1 cellular context compared by ENCODE assay signal in the genomic region with DNA sequence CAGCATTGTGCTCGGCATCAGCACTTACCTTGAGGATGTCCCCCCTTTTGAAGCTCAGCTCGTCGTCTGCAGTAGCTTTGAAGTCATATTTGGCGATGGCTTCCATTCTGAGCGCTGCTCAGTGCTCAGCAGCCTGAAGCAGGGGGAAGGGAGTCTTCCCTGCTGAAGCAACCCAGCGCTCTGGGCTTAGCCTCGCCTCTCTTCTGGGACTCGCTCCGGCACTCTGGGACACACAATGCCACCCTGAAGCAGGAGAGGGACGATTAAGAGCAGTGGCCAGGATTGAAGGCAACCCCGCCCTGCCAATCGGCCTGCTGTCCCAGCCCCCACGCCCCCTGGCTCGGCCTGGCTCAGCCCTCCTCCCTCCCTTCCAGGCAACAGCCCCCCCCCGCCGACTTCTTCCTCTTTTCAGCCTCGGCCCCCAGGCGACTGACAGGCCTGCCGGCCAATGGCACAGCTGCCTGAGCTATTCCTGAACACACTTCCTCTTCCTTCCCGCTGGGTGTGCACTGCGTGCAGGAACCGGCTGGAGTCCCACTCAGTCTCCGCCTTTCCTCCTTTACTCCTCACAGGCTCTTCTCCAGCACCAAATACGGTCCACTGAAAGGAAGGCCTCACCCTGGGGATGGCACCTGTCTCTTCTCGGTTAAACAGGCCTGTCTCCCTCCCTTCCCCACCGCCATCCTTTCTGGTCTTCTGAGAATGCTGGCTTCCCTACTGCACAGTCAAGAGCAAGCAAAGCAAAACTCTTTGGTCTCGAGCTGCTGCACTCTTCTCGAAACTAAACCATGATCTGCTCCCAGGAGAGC.
A peak's percentile ranks its signal among the peaks of the same experiment; 100 is the strongest.
TF ChIP-seq lines count a peak whose summit lies in the region.

No MANE protein-coding gene starts in this region.

TF ChIP-seq in HepG2, 621 proteins besides CTCF, POLR2A, EP300 and RAD21 (continued from another document and continues in another):
- TF ChIP-seq, protein P1, sequence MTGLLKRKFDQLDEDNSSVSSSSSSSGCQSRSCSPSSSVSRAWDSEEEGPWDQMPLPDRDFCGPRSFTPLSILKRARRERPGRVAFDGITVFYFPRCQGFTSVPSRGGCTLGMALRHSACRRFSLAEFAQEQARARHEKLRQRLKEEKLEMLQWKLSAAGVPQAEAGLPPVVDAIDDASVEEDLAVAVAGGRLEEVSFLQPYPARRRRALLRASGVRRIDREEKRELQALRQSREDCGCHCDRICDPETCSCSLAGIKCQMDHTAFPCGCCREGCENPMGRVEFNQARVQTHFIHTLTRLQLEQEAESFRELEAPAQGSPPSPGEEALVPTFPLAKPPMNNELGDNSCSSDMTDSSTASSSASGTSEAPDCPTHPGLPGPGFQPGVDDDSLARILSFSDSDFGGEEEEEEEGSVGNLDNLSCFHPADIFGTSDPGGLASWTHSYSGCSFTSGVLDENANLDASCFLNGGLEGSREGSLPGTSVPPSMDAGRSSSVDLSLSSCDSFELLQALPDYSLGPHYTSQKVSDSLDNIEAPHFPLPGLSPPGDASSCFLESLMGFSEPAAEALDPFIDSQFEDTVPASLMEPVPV (CRISPR knock-in tag; IDR thresholded peaks at IDR 0.05): no peak
- TF ChIP-seq TCF7L2 (IDR thresholded peaks at IDR 0.05; ENCODE audit: low read depth, low read length) (no peak), RBM39 (IDR thresholded peaks at IDR 0.05; ENCODE audit: low read depth, low read length, poor library complexity, severe bottlenecking) (no peak), CBFB (CRISPR knock-in tag; IDR thresholded peaks at IDR 0.05) (peak; percentile 53), ZNF615 (CRISPR knock-in tag; IDR thresholded peaks at IDR 0.05; ENCODE audit: borderline replicate concordance) (peak; percentile 84; the same call in 1 of the 2 replicates), RFX3 (CRISPR knock-in tag; IDR thresholded peaks at IDR 0.05) (no peak), KLF15 (CRISPR knock-in tag; IDR thresholded peaks at IDR 0.05; ENCODE audit: borderline replicate concordance) (no peak), HDAC1 (CRISPR knock-in tag; IDR thresholded peaks at IDR 0.05) (peak; percentile 90), ZNF350 (CRISPR knock-in tag; IDR thresholded peaks at IDR 0.05; ENCODE audit: borderline replicate concordance, low read depth) (peak; percentile 76; the same call in 1 of the 2 replicates), KDM6A (CRISPR knock-in tag; IDR thresholded peaks at IDR 0.05; ENCODE audit: low read depth) (no peak), ZNF510 (CRISPR knock-in tag; IDR thresholded peaks at IDR 0.05; ENCODE audit: low read depth) (no peak), RBFOX2 (IDR thresholded peaks at IDR 0.05; ENCODE audit: low read depth, low read length) (0 out of 2 replicates have a peak, but pooled peaks have one; percentile 48), IKZF4 (CRISPR knock-in tag; IDR thresholded peaks at IDR 0.05; ENCODE audit: borderline replicate concordance, low read depth, not compliant biosample characterization) (peak; percentile 59), ASH2L (IDR thresholded peaks at IDR 0.05; ENCODE audit: insufficient read length, low read depth, low read length) (peak; percentile 93), SP1 (IDR thresholded peaks at IDR 0.05) (no peak), SP1 (CRISPR knock-in tag; IDR thresholded peaks at IDR 0.05) (peak; percentile 61; the same call in 1 of the 2 replicates), SETDB1 (CRISPR knock-in tag; IDR thresholded peaks at IDR 0.05; ENCODE audit: borderline replicate concordance) (no peak; the same call in 1 of the 2 replicates), SATB2 (CRISPR knock-in tag; IDR thresholded peaks at IDR 0.05) (no peak), STAG1 (CRISPR knock-in tag; IDR thresholded peaks at IDR 0.05) (peak; percentile 8; the same call in 1 of the 2 replicates), ZNF543 (CRISPR knock-in tag; IDR thresholded peaks at IDR 0.05) (no peak)
- TF ChIP-seq, protein P2, sequence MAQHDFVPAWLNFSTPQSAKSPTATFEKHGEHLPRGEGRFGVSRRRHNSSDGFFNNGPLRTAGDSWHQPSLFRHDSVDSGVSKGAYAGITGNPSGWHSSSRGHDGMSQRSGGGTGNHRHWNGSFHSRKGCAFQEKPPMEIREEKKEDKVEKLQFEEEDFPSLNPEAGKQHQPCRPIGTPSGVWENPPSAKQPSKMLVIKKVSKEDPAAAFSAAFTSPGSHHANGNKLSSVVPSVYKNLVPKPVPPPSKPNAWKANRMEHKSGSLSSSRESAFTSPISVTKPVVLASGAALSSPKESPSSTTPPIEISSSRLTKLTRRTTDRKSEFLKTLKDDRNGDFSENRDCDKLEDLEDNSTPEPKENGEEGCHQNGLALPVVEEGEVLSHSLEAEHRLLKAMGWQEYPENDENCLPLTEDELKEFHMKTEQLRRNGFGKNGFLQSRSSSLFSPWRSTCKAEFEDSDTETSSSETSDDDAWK (CRISPR knock-in tag; IDR thresholded peaks at IDR 0.05): no peak
- TF ChIP-seq, protein P3, sequence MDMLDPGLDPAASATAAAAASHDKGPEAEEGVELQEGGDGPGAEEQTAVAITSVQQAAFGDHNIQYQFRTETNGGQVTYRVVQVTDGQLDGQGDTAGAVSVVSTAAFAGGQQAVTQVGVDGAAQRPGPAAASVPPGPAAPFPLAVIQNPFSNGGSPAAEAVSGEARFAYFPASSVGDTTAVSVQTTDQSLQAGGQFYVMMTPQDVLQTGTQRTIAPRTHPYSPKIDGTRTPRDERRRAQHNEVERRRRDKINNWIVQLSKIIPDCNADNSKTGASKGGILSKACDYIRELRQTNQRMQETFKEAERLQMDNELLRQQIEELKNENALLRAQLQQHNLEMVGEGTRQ (IDR thresholded peaks at IDR 0.05; ENCODE audit: low read depth, low read length): 0 out of 2 replicates have a peak, but pooled peaks have one; percentile 9
- TF ChIP-seq, protein P3 (CRISPR knock-in tag; IDR thresholded peaks at IDR 0.05; ENCODE audit: borderline replicate concordance): no peak
- TF ChIP-seq, protein P4, sequence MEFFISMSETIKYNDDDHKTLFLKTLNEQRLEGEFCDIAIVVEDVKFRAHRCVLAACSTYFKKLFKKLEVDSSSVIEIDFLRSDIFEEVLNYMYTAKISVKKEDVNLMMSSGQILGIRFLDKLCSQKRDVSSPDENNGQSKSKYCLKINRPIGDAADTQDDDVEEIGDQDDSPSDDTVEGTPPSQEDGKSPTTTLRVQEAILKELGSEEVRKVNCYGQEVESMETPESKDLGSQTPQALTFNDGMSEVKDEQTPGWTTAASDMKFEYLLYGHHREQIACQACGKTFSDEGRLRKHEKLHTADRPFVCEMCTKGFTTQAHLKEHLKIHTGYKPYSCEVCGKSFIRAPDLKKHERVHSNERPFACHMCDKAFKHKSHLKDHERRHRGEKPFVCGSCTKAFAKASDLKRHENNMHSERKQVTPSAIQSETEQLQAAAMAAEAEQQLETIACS (CRISPR knock-in tag; IDR thresholded peaks at IDR 0.05): no peak
- TF ChIP-seq, protein P5, sequence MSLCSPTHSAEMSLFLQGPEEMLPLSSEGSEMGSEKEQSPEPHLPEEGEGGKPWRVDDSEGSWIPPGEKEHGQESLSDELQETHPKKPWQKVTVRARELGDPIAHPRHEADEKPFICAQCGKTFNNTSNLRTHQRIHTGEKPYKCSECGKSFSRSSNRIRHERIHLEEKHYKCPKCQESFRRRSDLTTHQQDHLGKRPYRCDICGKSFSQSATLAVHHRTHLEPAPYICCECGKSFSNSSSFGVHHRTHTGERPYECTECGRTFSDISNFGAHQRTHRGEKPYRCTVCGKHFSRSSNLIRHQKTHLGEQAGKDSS (CRISPR knock-in tag; IDR thresholded peaks at IDR 0.05; ENCODE audit: borderline replicate concordance, low read depth): peak; percentile 78; the same call in 1 of the 2 replicates
- TF ChIP-seq, protein P6, sequence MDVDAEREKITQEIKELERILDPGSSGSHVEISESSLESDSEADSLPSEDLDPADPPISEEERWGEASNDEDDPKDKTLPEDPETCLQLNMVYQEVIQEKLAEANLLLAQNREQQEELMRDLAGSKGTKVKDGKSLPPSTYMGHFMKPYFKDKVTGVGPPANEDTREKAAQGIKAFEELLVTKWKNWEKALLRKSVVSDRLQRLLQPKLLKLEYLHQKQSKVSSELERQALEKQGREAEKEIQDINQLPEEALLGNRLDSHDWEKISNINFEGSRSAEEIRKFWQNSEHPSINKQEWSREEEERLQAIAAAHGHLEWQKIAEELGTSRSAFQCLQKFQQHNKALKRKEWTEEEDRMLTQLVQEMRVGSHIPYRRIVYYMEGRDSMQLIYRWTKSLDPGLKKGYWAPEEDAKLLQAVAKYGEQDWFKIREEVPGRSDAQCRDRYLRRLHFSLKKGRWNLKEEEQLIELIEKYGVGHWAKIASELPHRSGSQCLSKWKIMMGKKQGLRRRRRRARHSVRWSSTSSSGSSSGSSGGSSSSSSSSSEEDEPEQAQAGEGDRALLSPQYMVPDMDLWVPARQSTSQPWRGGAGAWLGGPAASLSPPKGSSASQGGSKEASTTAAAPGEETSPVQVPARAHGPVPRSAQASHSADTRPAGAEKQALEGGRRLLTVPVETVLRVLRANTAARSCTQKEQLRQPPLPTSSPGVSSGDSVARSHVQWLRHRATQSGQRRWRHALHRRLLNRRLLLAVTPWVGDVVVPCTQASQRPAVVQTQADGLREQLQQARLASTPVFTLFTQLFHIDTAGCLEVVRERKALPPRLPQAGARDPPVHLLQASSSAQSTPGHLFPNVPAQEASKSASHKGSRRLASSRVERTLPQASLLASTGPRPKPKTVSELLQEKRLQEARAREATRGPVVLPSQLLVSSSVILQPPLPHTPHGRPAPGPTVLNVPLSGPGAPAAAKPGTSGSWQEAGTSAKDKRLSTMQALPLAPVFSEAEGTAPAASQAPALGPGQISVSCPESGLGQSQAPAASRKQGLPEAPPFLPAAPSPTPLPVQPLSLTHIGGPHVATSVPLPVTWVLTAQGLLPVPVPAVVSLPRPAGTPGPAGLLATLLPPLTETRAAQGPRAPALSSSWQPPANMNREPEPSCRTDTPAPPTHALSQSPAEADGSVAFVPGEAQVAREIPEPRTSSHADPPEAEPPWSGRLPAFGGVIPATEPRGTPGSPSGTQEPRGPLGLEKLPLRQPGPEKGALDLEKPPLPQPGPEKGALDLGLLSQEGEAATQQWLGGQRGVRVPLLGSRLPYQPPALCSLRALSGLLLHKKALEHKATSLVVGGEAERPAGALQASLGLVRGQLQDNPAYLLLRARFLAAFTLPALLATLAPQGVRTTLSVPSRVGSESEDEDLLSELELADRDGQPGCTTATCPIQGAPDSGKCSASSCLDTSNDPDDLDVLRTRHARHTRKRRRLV (CRISPR knock-in tag; IDR thresholded peaks at IDR 0.05): no peak
- TF ChIP-seq, protein P7, sequence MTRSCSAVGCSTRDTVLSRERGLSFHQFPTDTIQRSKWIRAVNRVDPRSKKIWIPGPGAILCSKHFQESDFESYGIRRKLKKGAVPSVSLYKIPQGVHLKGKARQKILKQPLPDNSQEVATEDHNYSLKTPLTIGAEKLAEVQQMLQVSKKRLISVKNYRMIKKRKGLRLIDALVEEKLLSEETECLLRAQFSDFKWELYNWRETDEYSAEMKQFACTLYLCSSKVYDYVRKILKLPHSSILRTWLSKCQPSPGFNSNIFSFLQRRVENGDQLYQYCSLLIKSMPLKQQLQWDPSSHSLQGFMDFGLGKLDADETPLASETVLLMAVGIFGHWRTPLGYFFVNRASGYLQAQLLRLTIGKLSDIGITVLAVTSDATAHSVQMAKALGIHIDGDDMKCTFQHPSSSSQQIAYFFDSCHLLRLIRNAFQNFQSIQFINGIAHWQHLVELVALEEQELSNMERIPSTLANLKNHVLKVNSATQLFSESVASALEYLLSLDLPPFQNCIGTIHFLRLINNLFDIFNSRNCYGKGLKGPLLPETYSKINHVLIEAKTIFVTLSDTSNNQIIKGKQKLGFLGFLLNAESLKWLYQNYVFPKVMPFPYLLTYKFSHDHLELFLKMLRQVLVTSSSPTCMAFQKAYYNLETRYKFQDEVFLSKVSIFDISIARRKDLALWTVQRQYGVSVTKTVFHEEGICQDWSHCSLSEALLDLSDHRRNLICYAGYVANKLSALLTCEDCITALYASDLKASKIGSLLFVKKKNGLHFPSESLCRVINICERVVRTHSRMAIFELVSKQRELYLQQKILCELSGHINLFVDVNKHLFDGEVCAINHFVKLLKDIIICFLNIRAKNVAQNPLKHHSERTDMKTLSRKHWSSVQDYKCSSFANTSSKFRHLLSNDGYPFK (CRISPR knock-in tag; IDR thresholded peaks at IDR 0.05; ENCODE audit: borderline replicate concordance): peak; percentile 82; the same call in 1 of the 2 replicates
- TF ChIP-seq, protein P8, sequence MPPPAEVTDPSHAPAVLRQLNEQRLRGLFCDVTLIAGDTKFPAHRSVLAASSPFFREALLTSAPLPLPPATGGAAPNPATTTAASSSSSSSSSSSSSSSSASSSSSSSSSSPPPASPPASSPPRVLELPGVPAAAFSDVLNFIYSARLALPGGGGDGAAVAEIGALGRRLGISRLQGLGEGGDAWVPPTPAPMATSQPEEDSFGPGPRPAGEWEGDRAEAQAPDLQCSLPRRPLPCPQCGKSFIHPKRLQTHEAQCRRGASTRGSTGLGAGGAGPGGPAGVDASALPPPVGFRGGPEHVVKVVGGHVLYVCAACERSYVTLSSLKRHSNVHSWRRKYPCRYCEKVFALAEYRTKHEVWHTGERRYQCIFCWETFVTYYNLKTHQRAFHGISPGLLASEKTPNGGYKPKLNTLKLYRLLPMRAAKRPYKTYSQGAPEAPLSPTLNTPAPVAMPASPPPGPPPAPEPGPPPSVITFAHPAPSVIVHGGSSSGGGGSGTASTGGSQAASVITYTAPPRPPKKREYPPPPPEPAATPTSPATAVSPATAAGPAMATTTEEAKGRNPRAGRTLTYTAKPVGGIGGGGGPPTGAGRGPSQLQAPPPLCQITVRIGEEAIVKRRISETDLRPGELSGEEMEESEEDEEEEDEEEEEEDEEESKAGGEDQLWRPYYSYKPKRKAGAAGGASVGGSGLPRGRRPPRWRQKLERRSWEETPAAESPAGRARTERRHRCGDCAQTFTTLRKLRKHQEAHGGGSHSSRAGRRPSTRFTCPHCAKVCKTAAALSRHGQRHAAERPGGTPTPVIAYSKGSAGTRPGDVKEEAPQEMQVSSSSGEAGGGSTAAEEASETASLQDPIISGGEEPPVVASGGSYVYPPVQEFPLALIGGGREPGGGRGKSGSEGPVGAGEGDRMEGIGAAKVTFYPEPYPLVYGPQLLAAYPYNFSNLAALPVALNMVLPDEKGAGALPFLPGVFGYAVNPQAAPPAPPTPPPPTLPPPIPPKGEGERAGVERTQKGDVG (CRISPR knock-in tag; IDR thresholded peaks at IDR 0.05; ENCODE audit: borderline replicate concordance): no peak; the same call in 1 of the 2 replicates
- TF ChIP-seq, protein P9, sequence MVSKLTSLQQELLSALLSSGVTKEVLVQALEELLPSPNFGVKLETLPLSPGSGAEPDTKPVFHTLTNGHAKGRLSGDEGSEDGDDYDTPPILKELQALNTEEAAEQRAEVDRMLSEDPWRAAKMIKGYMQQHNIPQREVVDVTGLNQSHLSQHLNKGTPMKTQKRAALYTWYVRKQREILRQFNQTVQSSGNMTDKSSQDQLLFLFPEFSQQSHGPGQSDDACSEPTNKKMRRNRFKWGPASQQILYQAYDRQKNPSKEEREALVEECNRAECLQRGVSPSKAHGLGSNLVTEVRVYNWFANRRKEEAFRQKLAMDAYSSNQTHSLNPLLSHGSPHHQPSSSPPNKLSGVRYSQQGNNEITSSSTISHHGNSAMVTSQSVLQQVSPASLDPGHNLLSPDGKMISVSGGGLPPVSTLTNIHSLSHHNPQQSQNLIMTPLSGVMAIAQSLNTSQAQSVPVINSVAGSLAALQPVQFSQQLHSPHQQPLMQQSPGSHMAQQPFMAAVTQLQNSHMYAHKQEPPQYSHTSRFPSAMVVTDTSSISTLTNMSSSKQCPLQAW (CRISPR knock-in tag; IDR thresholded peaks at IDR 0.05): no peak
- TF ChIP-seq, protein P10, sequence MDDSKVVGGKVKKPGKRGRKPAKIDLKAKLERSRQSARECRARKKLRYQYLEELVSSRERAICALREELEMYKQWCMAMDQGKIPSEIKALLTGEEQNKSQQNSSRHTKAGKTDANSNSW (CRISPR knock-in tag; IDR thresholded peaks at IDR 0.05; ENCODE audit: borderline replicate concordance): no peak
